In genomic region chr20:1941226-1941625, GRCh38 we compare ENCODE assay signal across 25 cellular contexts. TPM values are rescaled to one million over a fixed set of nuclear protein-coding genes. Genes with fewer than 3 reads are reported as not detected.
DNase-seq lines count a peak whose midpoint lies in the region; ATAC-seq, FAIRE-seq and TF ChIP-seq lines count a peak whose summit lies in the region.
"Had no signal": no experiment of that assay in that cellular context is flagged by ENCODE, and none has a peak within 500 bp of the region (broad histone marks: within the 10 kb centered on the region; RNA-seq: fewer than 3 reads in every experiment).

No MANE protein-coding gene starts in this region.

- CTCF ChIA-PET in HepG2 (lab: Yijun Ruan, JAX; ENCODE audit: low intra/inter-chr PET ratio, low total read pairs): no interaction called here

- POLR2A ChIA-PET in HepG2 (lab: Yijun Ruan, JAX): no interaction called here

- no peaks in the 10 kb centered on the region for H3K79me2 ChIP-seq in HepG2 (ENCODE audit: insufficient read depth, low read length)

- peak; percentile 30 for DNase-seq in activated effector memory CD4-positive, alpha-beta T cell treated with anti-CD3 and anti-CD28 coated beads, Interleukin-2, amount 50 U/mL, for 16 hours
- no peak for DNase-seq in activated effector memory CD4-positive, alpha-beta T cell treated with Interleukin-2 at 50 U/mL for 16 hours
- DNase-seq in epithelial cell of proximal tubule (ENCODE audit: low read depth): no peak
- DNase-seq in HepG2 (ENCODE audit: low spot score): no peak
- no peak for DNase-seq in SIG-M5 treated with dmso at 0.1 percent for 504 hours (lab: John Stamatoyannopoulos, UW; ENCODE audit: unreplicated experiment)
- no peak for DNase-seq in body of pancreas
- DNase-seq in stimulated activated CD4-positive, alpha-beta T cell treated with anti-CD3 and anti-CD28 coated beads, Interleukin-4, amount 100 ng/mL, for 4 hours: no peak
- no peak for DNase-seq in caudate nucleus (lab: John Stamatoyannopoulos, UW)
- DNase-seq: activated CD4-positive, alpha-beta T cell treated with anti-CD3 and anti-CD28 coated beads for 4 hours; activated naive CD8-positive, alpha-beta T cell treated with anti-CD3 and anti-CD28 coated beads for 36 hours; CD8-positive, alpha-beta T cell; erythroblast; heart right ventricle; left colon; NCI-H1694; retina; stimulated activated CD8-positive, alpha-beta memory T cell treated with anti-CD3 and anti-CD28 coated beads, Interleukin-4, amount 100 ng/mL, for 48 hours had no signal

- no peak overlapping the region for H3K27ac ChIP-seq in HepG2 (ENCODE audit: extremely low read length, insufficient read depth, low read length)
- no peak overlapping the region for H3K27ac ChIP-seq in body of pancreas
- no peak overlapping the region for H3K27ac ChIP-seq in caudate nucleus (ENCODE audit: low read depth, low read length)
- H3K27ac ChIP-seq: 22Rv1, heart right ventricle, thoracic aorta had no signal

- H3K4me2 ChIP-seq in HepG2 (ENCODE audit: low read depth, low read length): no peak overlapping the region

- no peaks in the 10 kb centered on the region for H3K36me3 ChIP-seq in HepG2 (replicated peaks in 1 of 2; ENCODE audit: control insufficient read depth in 1 of 2, insufficient read depth in 2 of 2, low read length in 2 of 2)
- H3K36me3 ChIP-seq in body of pancreas (replicated peaks in 1 of 2; ENCODE audit: insufficient read depth in 1 of 2, low read depth in 2 of 2): no peaks in the 10 kb centered on the region

- peaks cover 30% of the 10 kb centered on the region for H3K4me1 ChIP-seq in HepG2 (ENCODE audit: insufficient read depth, low read length)
- peaks cover 21% of the 10 kb centered on the region for H3K4me1 ChIP-seq in body of pancreas

- TF ChIP-seq CTCF in epithelial cell of proximal tubule (conservative IDR thresholded peaks at IDR 0.05; ENCODE audit: low read depth, low read length) (no peak), HepG2 (CRISPR knock-in tag; IDR thresholded peaks at IDR 0.05) (no peak), body of pancreas (IDR thresholded peaks at IDR 0.05) (no peak)

- no peak for FAIRE-seq in HepG2 (lab: Jason Lieb, UNC)
- FAIRE-seq: colon, H54 had no signal

- no peak overlapping the region for H2AFZ ChIP-seq in HepG2 (ENCODE audit: low read length)

- in situ Hi-C loops in HepG2 (cut with HindIII; ENCODE audit: extremely low pct_ligation_motif_present, low pct_unique_long_range_greater_than_20kb): no loop called here

- H3K9me3 ChIP-seq in HepG2 (ENCODE audit: low read length) (no peaks in the 10 kb centered on the region), body of pancreas (no peaks in the 10 kb centered on the region)
- H3K9me3 ChIP-seq: heart right ventricle, thoracic aorta had no signal

- ATAC-seq in HepG2: no peak
- no peak for ATAC-seq in body of pancreas
- ATAC-seq: CD8-positive, alpha-beta T cell; left colon had no signal

- H3K4me3 ChIP-seq in epithelial cell of proximal tubule (ENCODE audit: low read depth, low read length) (peak overlapping the region; percentile 27), HepG2 (replicated peaks in 1 of 3; ENCODE audit: insufficient read depth in 1 of 3, low read depth in 2 of 3, low read length in 3 of 3) (no peak overlapping the region), body of pancreas (no peak overlapping the region)
- H3K4me3 ChIP-seq: heart right ventricle, thoracic aorta had no signal

- no peak overlapping the region for H3K9ac ChIP-seq in HepG2 (ENCODE audit: insufficient read depth, low read depth, low read length)

- TF ChIP-seq POLR2A in HepG2 (IDR thresholded peaks at IDR 0.05; ENCODE audit: insufficient read depth in 1 of 2, low read depth in 2 of 2, low read length in 2 of 2) (no peak), body of pancreas (IDR thresholded peaks at IDR 0.05) (no peak)

- TF ChIP-seq RAD21 in HepG2 (CRISPR knock-in tag; IDR thresholded peaks at IDR 0.05): no peak

- TF ChIP-seq EP300 in HepG2 (IDR thresholded peaks at IDR 0.05; ENCODE audit: low read depth in 2 of 2, low read length in 2 of 2) (no peak), HepG2 (CRISPR knock-in tag; IDR thresholded peaks at IDR 0.05; ENCODE audit: borderline replicate concordance) (no peak)

- peaks cover 14 to 21% of the 10 kb centered on the region in 2 experiments; a peak in 4 of 5 replicates for H3K27me3 ChIP-seq in HepG2 (ENCODE audit: control insufficient read depth in 1 of 2, insufficient read depth in 2 of 2, low read length in 2 of 2)
- no peaks in the 10 kb centered on the region for H3K27me3 ChIP-seq in body of pancreas

- H4K20me1 ChIP-seq in HepG2 (ENCODE audit: insufficient read depth, low read length): no peaks in the 10 kb centered on the region

- intact Hi-C loops in HepG2 (cut with micrococcal nuclease; ENCODE audit: unreplicated experiment) (no loop called here), body of pancreas (cut with DNase I) (no loop called here)

- WGBS in HepG2 (ENCODE audit: low lambda C conversion rate): 39% methylated on average over 8 of the region's 8 CpGs
- 41 to 71% methylated on average over 6 to 8 of the region's 8 CpGs for WGBS in body of pancreas, 2 donors

- no TSS peak for BruUV-seq in HepG2 (replicated peaks; lab: Mats Ljungman, UMichigan)

TF ChIP-seq in HepG2, 621 proteins besides CTCF, POLR2A, EP300 and RAD21:
- peak; percentile 49 to 58; a peak in 2 of 4 replicates for TF ChIP-seq MAFK (conservative IDR thresholded peaks at IDR 0.05 in 1 of 2, IDR thresholded peaks at IDR 0.05 in 1 of 2; ENCODE audit: low read length in 2 of 2)
- no peak for TF ChIP-seq ZNF724P (CRISPR knock-in tag; IDR thresholded peaks at IDR 0.05; ENCODE audit: borderline replicate concordance)

RNA-seq across cellular contexts. Expression of gene SIRPA, which starts 46.0 kb away (rescaled TPM):
- total RNA-seq in epithelial cell of proximal tubule (49.8 and 50.6 TPM in 2 replicates), HepG2 (2016; rRNA removed; fragmentation: Illumina TruSeq; extraction: Trizol) (13.1 and 17.6 TPM in 2 replicates), body of pancreas (10 to 100 TPM; 15.0 to 20.1 TPM)
- total RNA-seq in HepG2 (2016; cell fraction: cytosol; rRNA removed; fragmentation: Illumina TruSeq; extraction: Trizol; ENCODE audit: low read depth): 7.1 and 7.6 TPM in 2 replicates
- 12.0 and 17.3 TPM in 2 replicates for total RNA-seq in HepG2 (2016; cell fraction: insoluble cytoplasmic fraction; rRNA removed; fragmentation: Illumina TruSeq; extraction: Trizol)
- 23.3 and 25.2 TPM in 2 replicates for total RNA-seq in HepG2 (2016; cell fraction: membrane; rRNA removed; fragmentation: Illumina TruSeq; extraction: Trizol)
- total RNA-seq in HepG2 (2016; cell fraction: nucleus; rRNA removed; fragmentation: Illumina TruSeq; extraction: Trizol): 17.5 and 21.7 TPM in 2 replicates
- polyA plus RNA-seq in HepG2 (2011; rRNA removed): 6.8 and 7.2 TPM in 2 replicates
- 5.4 and 6.5 TPM in 2 replicates for polyA plus RNA-seq in HepG2 (2011; cell fraction: cytosol; rRNA removed)
- polyA plus RNA-seq in HepG2 (2011; cell fraction: nucleus; rRNA removed): 9.1 and 9.3 TPM in 2 replicates
- 2.7 and 4.8 TPM in 2 replicates for polyA plus RNA-seq in HepG2 (2012)
- 20.1 and 21.9 TPM in 2 replicates for polyA plus RNA-seq in HepG2 (2016; cell fraction: cytosol; fragmentation: Illumina TruSeq; extraction: Trizol; ENCODE audit: low read depth)
- polyA plus RNA-seq in HepG2 (2016; cell fraction: insoluble cytoplasmic fraction; fragmentation: Illumina TruSeq; extraction: Trizol; ENCODE audit: low read depth): 23.3 and 30.2 TPM in 2 replicates
- 44.9 and 45.6 TPM in 2 replicates for polyA plus RNA-seq in HepG2 (2016; cell fraction: membrane; fragmentation: Illumina TruSeq; extraction: Trizol; ENCODE audit: low read depth)
- polyA plus RNA-seq in HepG2 (2016; cell fraction: nucleus; fragmentation: Illumina TruSeq; extraction: Trizol; ENCODE audit: insufficient read depth, low read depth): 53.5 and 55.1 TPM in 2 replicates
- polyA minus RNA-seq in HepG2 (2011; rRNA and poly(A)+ RNA removed; ENCODE audit: low replicate concordance): 0.05 and 6.2 TPM in 2 replicates
- polyA minus RNA-seq in HepG2 (2011; cell fraction: cytosol; rRNA and poly(A)+ RNA removed): 2.5 and 3.8 TPM in 2 replicates
- 2.4 and 2.6 TPM in 2 replicates for polyA minus RNA-seq in HepG2 (2011; cell fraction: nucleus; rRNA and poly(A)+ RNA removed)
- total RNA-seq: CD8-positive, alpha-beta T cell had no signal

RNA-seq across cellular contexts. Expression of gene PDYN, which starts 52.6 kb away (rescaled TPM):
- total RNA-seq in epithelial cell of proximal tubule (not detected in 2 replicates), HepG2 (2016; rRNA removed; fragmentation: Illumina TruSeq; extraction: Trizol) (not detected in 2 replicates), body of pancreas (not detected)
- total RNA-seq in HepG2 (2016; cell fraction: cytosol; rRNA removed; fragmentation: Illumina TruSeq; extraction: Trizol; ENCODE audit: low read depth): not detected in 2 replicates
- total RNA-seq in HepG2 (2016; cell fraction: insoluble cytoplasmic fraction; rRNA removed; fragmentation: Illumina TruSeq; extraction: Trizol): not detected in 2 replicates
- total RNA-seq in HepG2 (2016; cell fraction: membrane; rRNA removed; fragmentation: Illumina TruSeq; extraction: Trizol): not detected in 2 replicates
- total RNA-seq in HepG2 (2016; cell fraction: nucleus; rRNA removed; fragmentation: Illumina TruSeq; extraction: Trizol): not detected in 2 replicates
- polyA plus RNA-seq in HepG2 (2011; rRNA removed): not detected in 2 replicates
- not detected in 2 replicates for polyA plus RNA-seq in HepG2 (2011; cell fraction: cytosol; rRNA removed)
- polyA plus RNA-seq in HepG2 (2011; cell fraction: nucleus; rRNA removed): not detected in 2 replicates
- not detected in 2 replicates for polyA plus RNA-seq in HepG2 (2012)
- polyA plus RNA-seq in HepG2 (2016; cell fraction: cytosol; fragmentation: Illumina TruSeq; extraction: Trizol; ENCODE audit: low read depth): not detected in 2 replicates
- not detected in 2 replicates for polyA plus RNA-seq in HepG2 (2016; cell fraction: insoluble cytoplasmic fraction; fragmentation: Illumina TruSeq; extraction: Trizol; ENCODE audit: low read depth)
- not detected in 2 replicates for polyA plus RNA-seq in HepG2 (2016; cell fraction: membrane; fragmentation: Illumina TruSeq; extraction: Trizol; ENCODE audit: low read depth)
- polyA plus RNA-seq in HepG2 (2016; cell fraction: nucleus; fragmentation: Illumina TruSeq; extraction: Trizol; ENCODE audit: insufficient read depth, low read depth): not detected in 2 replicates
- not detected in 2 replicates for polyA minus RNA-seq in HepG2 (2011; rRNA and poly(A)+ RNA removed; ENCODE audit: low replicate concordance)
- not detected in 2 replicates for polyA minus RNA-seq in HepG2 (2011; cell fraction: cytosol; rRNA and poly(A)+ RNA removed)
- not detected in 2 replicates for polyA minus RNA-seq in HepG2 (2011; cell fraction: nucleus; rRNA and poly(A)+ RNA removed)
- total RNA-seq: activated naive CD8-positive, alpha-beta T cell treated with anti-CD3 and anti-CD28 coated beads for 36 hours; CD8-positive, alpha-beta T cell; heart right ventricle; HT1080; left colon; myocyte; NCI-H460; SK-MEL-5; thoracic aorta had no signal
- polyA plus RNA-seq: heart right ventricle had no signal
